In genomic region chr3:64149886-64150285, GRCh38 we compare ENCODE assay signal across 17 cellular contexts.
A peak's percentile ranks its signal among the peaks of the same experiment; 100 is the strongest.
DNase-seq lines count a peak whose midpoint lies in the region; ATAC-seq and TF ChIP-seq lines count a peak whose summit lies in the region.
"Had no signal": no experiment of that assay in that cellular context is flagged by ENCODE, and none has a peak within 500 bp of the region (broad histone marks: within the 10 kb centered on the region; RNA-seq: fewer than 3 reads in every experiment).

No MANE protein-coding gene starts in this region.

- no peak for TF ChIP-seq CTCF in heart left ventricle (IDR thresholded peaks at IDR 0.05)
- no peak for TF ChIP-seq CTCF in right atrium auricular region (IDR thresholded peaks at IDR 0.05)
- no peak for TF ChIP-seq CTCF in uterus (IDR thresholded peaks at IDR 0.05)
- TF ChIP-seq CTCF in adrenal gland (IDR thresholded peaks at IDR 0.05) = no peak

- TF ChIP-seq POLR2A in heart left ventricle (IDR thresholded peaks at IDR 0.05) = no peak
- TF ChIP-seq POLR2A in uterus (IDR thresholded peaks at IDR 0.05) = no peak
- no peak for TF ChIP-seq POLR2A in adrenal gland (IDR thresholded peaks at IDR 0.05)

- peak overlapping the region; percentile 19 for H4K91ac ChIP-seq in trophoblast cell (ENCODE audit: low read depth, low read length)

- no peak overlapping the region for H3K9ac ChIP-seq in trophoblast cell (ENCODE audit: low read length)

- H3K4me1 ChIP-seq in heart left ventricle (peaks cover 9 to 34% (median 22%) of the 10 kb centered on the region in 12 donors), right atrium auricular region (peaks cover 3 to 40% of the 10 kb centered on the region in 2 donors), trophoblast cell (ENCODE audit: control insufficient read depth in 1 of 2, insufficient read depth in 2 of 2, low read length in 2 of 2) (peaks cover 28 to 30% of the 10 kb centered on the region in 2 experiments), uterus (peaks cover 0 to 5% of the 10 kb centered on the region in 2 donors), adrenal gland (replicated peaks in 1 of 2) (peaks cover 0 to 5% of the 10 kb centered on the region in 2 donors)

- no peak overlapping the region for H4K12ac ChIP-seq in trophoblast cell (ENCODE audit: low read depth, low read length)

- peak overlapping the region in 10 of 12 donors; percentile 36 to 81 (median 71) for H3K27ac ChIP-seq in heart left ventricle
- H3K27ac ChIP-seq in right atrium auricular region = peak overlapping the region; percentile 69 to 81
- no peak overlapping the region for H3K27ac ChIP-seq in trophoblast cell (ENCODE audit: low read depth, low read length)
- H3K27ac ChIP-seq in uterus = peak overlapping the region; percentile 32 to 74
- H3K27ac ChIP-seq in adrenal gland = peak overlapping the region in 2 of 5 donors; percentile 62 to 67

- H2AK5ac ChIP-seq in trophoblast cell (ENCODE audit: low read length) = peak overlapping the region; percentile 30

- no peak overlapping the region for H3K4me2 ChIP-seq in trophoblast cell (ENCODE audit: low read length)

- H3K4me3 ChIP-seq in heart left ventricle = no peak overlapping the region
- no peak overlapping the region for H3K4me3 ChIP-seq in right atrium auricular region
- no peak overlapping the region for H3K4me3 ChIP-seq in trophoblast cell (ENCODE audit: low read depth, low read length)
- no peak overlapping the region for H3K4me3 ChIP-seq in uterus
- no peak overlapping the region for H3K4me3 ChIP-seq in adrenal gland

- no peak overlapping the region for H2BK120ac ChIP-seq in trophoblast cell (ENCODE audit: insufficient read depth, low read length, poor library complexity)

- H3K79me1 ChIP-seq in trophoblast cell (ENCODE audit: low read length) = peaks cover 19% of the 10 kb centered on the region

- H2BK5ac ChIP-seq in trophoblast cell (ENCODE audit: low read depth, low read length, poor library complexity) = no peak overlapping the region

- peak overlapping the region; percentile 1 for H3K18ac ChIP-seq in trophoblast cell (ENCODE audit: low read length)

- H3K23ac ChIP-seq in trophoblast cell (ENCODE audit: low read length) = no peak overlapping the region

- H3K36me3 ChIP-seq in heart left ventricle (peaks cover 0 to 62% (median 14%) of the 10 kb centered on the region in 9 donors), right atrium auricular region (peaks cover 31% of the 10 kb centered on the region), trophoblast cell (ENCODE audit: control insufficient read depth in 1 of 2, insufficient read depth in 2 of 2, low read length in 2 of 2) (peaks cover 39 to 54% of the 10 kb centered on the region in 2 experiments), uterus (no peaks in the 10 kb centered on the region), adrenal gland (replicated peaks in 1 of 2) (peaks cover 0 to 12% of the 10 kb centered on the region in 2 donors)

- intact Hi-C loops in heart left ventricle (cut with DNase I) = no loop called here
- intact Hi-C loops in cardiac septum (cut with DNase I) = no loop called here
- intact Hi-C loops in uterus (cut with DNase I; ENCODE audit: low total_unique reads) = no loop called here
- intact Hi-C loops in adrenal gland (cut with DNase I) = no loop called here

- DNase-seq in heart left ventricle (peak in 3 of 5 donors; percentile 34 to 42 (median 40)), cardiac septum (ENCODE audit: low spot score) (no peak), right atrium auricular region (ENCODE audit: low spot score) (no peak), trophoblast cell (no peak), uterus (no peak), adrenal gland (no peak), DMS114 treated with DMSO at 0.1 percent for 48 hours (lab: John Stamatoyannopoulos, UW; ENCODE audit: unreplicated experiment) (no peak), NCI-H146 treated with DMSO at 0.1 percent for 48 hours (lab: John Stamatoyannopoulos, UW; ENCODE audit: unreplicated experiment) (no peak)
- DNase-seq: activated CD8-positive, alpha-beta memory T cell treated with anti-CD3 and anti-CD28 coated beads, Interleukin-2, amount 10 ng/mL, durations not matched to agents 7 days and 5 days; activated gamma-delta T cell treated with Interleukin-2 at 50 U/mL for 16 hours; H9; naive thymus-derived CD8-positive, alpha-beta T cell; NCI-H1694; SIG-M5; stimulated activated CD4-positive, alpha-beta T cell treated with anti-CD3 and anti-CD28 coated beads, Interleukin-2, amount 100 ng/mL, for 24 hours; T-helper 2 cell had no signal

- H3K4ac ChIP-seq in trophoblast cell (ENCODE audit: low read depth, low read length) = no peak overlapping the region

- 58 to 67% (median 65%) methylated on average over 6 of the region's 6 CpGs for WGBS in heart left ventricle, 4 donors
- WGBS in trophoblast cell (ENCODE audit: extremely low coverage, insufficient coverage, insufficient read length) = no CpG with 5 or more reads among the region's 6 CpGs
- WGBS in adrenal gland, 4 donors = 81 to 94% (median 88%) methylated on average over 6 of the region's 6 CpGs

- H2BK12ac ChIP-seq in trophoblast cell (ENCODE audit: low read length) = no peak overlapping the region

- H3K14ac ChIP-seq in trophoblast cell (ENCODE audit: low read length) = no peak overlapping the region

- peaks cover 0 to 7% (median 0%) of the 10 kb centered on the region in 12 donors for H3K9me3 ChIP-seq in heart left ventricle
- H3K9me3 ChIP-seq in right atrium auricular region = peaks cover 0 to 4% of the 10 kb centered on the region in 2 donors
- H3K9me3 ChIP-seq in trophoblast cell (ENCODE audit: insufficient read depth, low read depth, low read length) = no peaks in the 10 kb centered on the region
- H3K9me3 ChIP-seq in uterus = no peaks in the 10 kb centered on the region
- no peaks in the 10 kb centered on the region for H3K9me3 ChIP-seq in adrenal gland (replicated peaks in 1 of 3)

- H4K8ac ChIP-seq in trophoblast cell (ENCODE audit: low read depth, low read length) = no peak overlapping the region

- no peak overlapping the region for H2AFZ ChIP-seq in trophoblast cell (ENCODE audit: insufficient read depth, low read length, poor library complexity)

- ATAC-seq in heart left ventricle = peak in 2 of 4 donors; percentile 20 to 29
- ATAC-seq: activated CD4-positive, CD25-positive, alpha-beta regulatory T cell treated with anti-CD3 and anti-CD28 coated beads, Interleukin-2, amount 50 U/mL, for 24 hours; activated CD8-positive, alpha-beta memory T cell treated with anti-CD3 and anti-CD28 coated beads, Interleukin-2, amount 10 ng/mL, durations not matched to agents 7 days and 5 days; naive thymus-derived CD8-positive, alpha-beta T cell had no signal

- no peaks in the 10 kb centered on the region for H3K79me2 ChIP-seq in trophoblast cell (ENCODE audit: control insufficient read depth, insufficient read depth, low read length, poor library complexity)

- H3K27me3 ChIP-seq in heart left ventricle (no peaks in the 10 kb centered on the region), right atrium auricular region (no peaks in the 10 kb centered on the region), trophoblast cell (ENCODE audit: insufficient read depth, low read length) (no peaks in the 10 kb centered on the region), uterus (no peaks in the 10 kb centered on the region), adrenal gland (no peaks in the 10 kb centered on the region)

Comparison
In these comparisons a context has a peak if more than half of its experiments do, and no peak if none do; other contexts are left out.
1. DNase-seq: peak in heart left ventricle (3 of 5); none in cardiac septum (single experiment), right atrium auricular region (single experiment), trophoblast cell (0 of 2), uterus (0 of 2), adrenal gland (0 of 7), DMS114 treated with DMSO at 0.1 percent for 48 hours (single experiment) and NCI-H146 treated with DMSO at 0.1 percent for 48 hours (single experiment).